Comparison of ENCODE assay signal across 2 cellular contexts in the genomic region with DNA sequence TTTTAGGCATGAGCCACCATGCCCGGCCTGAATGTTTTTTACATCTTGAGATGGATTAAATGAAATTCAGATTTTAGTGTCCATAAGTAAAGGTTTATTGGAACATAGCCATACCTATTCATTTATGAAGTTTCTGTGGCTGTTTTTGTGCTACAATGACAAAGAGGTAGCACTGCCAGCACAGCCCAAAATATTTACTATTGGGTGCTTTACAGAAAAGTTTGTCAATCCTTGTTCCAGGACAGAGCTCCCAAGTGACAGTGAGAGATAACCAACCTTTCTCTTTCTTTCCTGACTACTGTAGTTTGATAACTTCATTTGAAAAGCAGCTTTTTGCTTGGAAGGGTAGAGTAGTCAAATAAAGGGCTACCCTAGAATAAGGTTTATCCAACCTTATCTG.
TF ChIP-seq lines count a peak whose summit lies in the region.

No MANE protein-coding gene starts in this region.

TF ChIP-seq in WTC11, 78 proteins besides CTCF, POLR2A, EP300 and RAD21 (continued from another document):
- TF ChIP-seq FOXP4 (CRISPR knock-in tag; IDR thresholded peaks at IDR 0.05) (no peak), NFYB (CRISPR knock-in tag; conservative IDR thresholded peaks at IDR 0.05; ENCODE audit: low read depth) (no peak)

TF ChIP-seq in HepG2, 621 proteins besides CTCF, POLR2A, EP300 and RAD21 (continued from another document):
- no peak for TF ChIP-seq UBTF (CRISPR knock-in tag; IDR thresholded peaks at IDR 0.05)
- TF ChIP-seq PRDM4 (CRISPR knock-in tag; IDR thresholded peaks at IDR 0.05; ENCODE audit: borderline replicate concordance): no peak
- no peak for TF ChIP-seq HNRNPLL (IDR thresholded peaks at IDR 0.05; ENCODE audit: low read depth, low read length, poor library complexity, severe bottlenecking)
- TF ChIP-seq, protein P1, sequence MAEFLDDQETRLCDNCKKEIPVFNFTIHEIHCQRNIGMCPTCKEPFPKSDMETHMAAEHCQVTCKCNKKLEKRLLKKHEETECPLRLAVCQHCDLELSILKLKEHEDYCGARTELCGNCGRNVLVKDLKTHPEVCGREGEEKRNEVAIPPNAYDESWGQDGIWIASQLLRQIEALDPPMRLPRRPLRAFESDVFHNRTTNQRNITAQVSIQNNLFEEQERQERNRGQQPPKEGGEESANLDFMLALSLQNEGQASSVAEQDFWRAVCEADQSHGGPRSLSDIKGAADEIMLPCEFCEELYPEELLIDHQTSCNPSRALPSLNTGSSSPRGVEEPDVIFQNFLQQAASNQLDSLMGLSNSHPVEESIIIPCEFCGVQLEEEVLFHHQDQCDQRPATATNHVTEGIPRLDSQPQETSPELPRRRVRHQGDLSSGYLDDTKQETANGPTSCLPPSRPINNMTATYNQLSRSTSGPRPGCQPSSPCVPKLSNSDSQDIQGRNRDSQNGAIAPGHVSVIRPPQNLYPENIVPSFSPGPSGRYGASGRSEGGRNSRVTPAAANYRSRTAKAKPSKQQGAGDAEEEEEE (CRISPR knock-in tag; IDR thresholded peaks at IDR 0.05; ENCODE audit: borderline replicate concordance): no peak
